11 cellular contexts compared by ENCODE assay signal in the genomic region with DNA sequence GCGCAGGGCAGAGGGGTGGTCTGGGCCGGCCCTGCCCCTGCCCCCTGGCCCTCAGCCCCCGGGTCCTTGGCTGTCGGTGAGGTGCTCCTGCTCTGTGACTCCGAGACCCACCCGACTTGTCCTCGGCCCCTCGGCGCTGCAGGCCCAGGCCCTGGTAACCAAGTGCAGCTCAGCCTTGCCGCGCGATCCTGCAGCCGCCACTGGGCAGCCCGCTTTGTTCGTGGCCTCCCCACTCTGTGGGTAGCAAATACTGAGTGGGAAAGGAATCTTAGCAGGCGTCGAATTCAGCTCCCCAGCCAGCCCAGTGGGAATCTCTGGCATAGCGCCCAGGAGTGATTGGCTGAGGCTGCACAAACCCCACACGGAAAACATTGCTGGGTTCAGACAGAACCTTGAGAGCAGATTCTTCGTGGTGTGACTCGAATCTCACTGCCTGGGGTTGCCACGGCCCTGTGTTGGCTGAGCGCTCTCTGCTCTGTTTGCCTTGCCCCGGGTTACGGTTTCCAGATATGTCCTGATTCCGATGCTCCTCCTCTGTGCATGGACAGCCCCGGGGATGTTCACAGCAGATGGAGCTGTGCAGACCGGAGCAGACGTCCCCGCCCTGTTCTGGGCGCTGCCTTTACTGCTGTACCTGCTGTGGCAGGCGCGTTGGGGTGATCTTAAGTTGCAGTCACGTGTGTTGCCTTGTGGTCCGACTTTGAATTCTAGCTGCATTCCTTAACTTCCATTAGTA. TPM values are rescaled to one million over a fixed set of nuclear protein-coding genes. Genes with fewer than 3 reads are reported as not detected.
A peak's percentile ranks its signal among the peaks of the same experiment; 100 is the strongest.
DNase-seq lines count a peak whose midpoint lies in the region; FAIRE-seq and TF ChIP-seq lines count a peak whose summit lies in the region.
"Had no signal": no experiment of that assay in that cellular context is flagged by ENCODE, and none has a peak within 500 bp of the region (broad histone marks: within the 10 kb centered on the region; RNA-seq: fewer than 3 reads in every experiment).

No MANE protein-coding gene starts in this region.

- no peaks in the 10 kb centered on the region for H3K4me1 ChIP-seq in small intestine (ENCODE audit: control insufficient read depth in 2 of 2, insufficient read depth in 1 of 2, low read depth in 1 of 2, low read length in 1 of 2)
- H3K4me1 ChIP-seq: ascending aorta had no signal

- FAIRE-seq in small intestine (lab: Jason Lieb, UNC), result no peak
- FAIRE-seq: A204.1 had no signal

- H3K4me3 ChIP-seq in foreskin fibroblast (ENCODE audit: low read depth in 1 of 2, low read length in 2 of 2) (no peak overlapping the region), small intestine (ENCODE audit: low read depth in 1 of 2, low read length in 2 of 2) (no peak overlapping the region)
- H3K4me3 ChIP-seq: ascending aorta had no signal

- 55 to 74% (median 66%) methylated on average over 29 to 35 of the region's 35 CpGs for WGBS in small intestine, 3 donors

- H3K36me3 ChIP-seq in small intestine (ENCODE audit: control insufficient read depth in 2 of 2, insufficient read depth in 2 of 2, low read length in 2 of 2), result no peaks in the 10 kb centered on the region
- H3K36me3 ChIP-seq: ascending aorta had no signal

- no peaks in the 10 kb centered on the region for H3K9me3 ChIP-seq in small intestine (ENCODE audit: control insufficient read depth, low read depth)
- H3K9me3 ChIP-seq: ascending aorta had no signal

- no peak for TF ChIP-seq CTCF in foreskin fibroblast (IDR thresholded peaks at IDR 0.05; ENCODE audit: low read depth, low read length)

- H3K27ac ChIP-seq in small intestine (ENCODE audit: low read depth in 1 of 2, low read length in 1 of 2), result no peak overlapping the region
- H3K27ac ChIP-seq: ascending aorta had no signal

- DNase-seq in NCI-H345 (lab: John Stamatoyannopoulos, UW) (peak; percentile 74), NCI-H345 treated with DMSO at 0.1 percent for 48 hours (lab: John Stamatoyannopoulos, UW; ENCODE audit: unreplicated experiment) (no peak), NCI-H69 (lab: John Stamatoyannopoulos, UW) (peak; percentile 74), foreskin fibroblast (peak; percentile 73 to 90), small intestine (peak; percentile 30), SKM-1 treated with dmso at 0.1 percent for 144 hours (lab: John Stamatoyannopoulos, UW; ENCODE audit: unreplicated experiment) (no peak), SW 1271 (lab: John Stamatoyannopoulos, UW) (no peak), middle frontal gyrus (ENCODE audit: extremely low spot score, low spot score) (no peak)
- DNase-seq: activated B cell treated with CpG ODN at 0.5 μM for 24 hours had no signal

- no peaks in the 10 kb centered on the region for H3K27me3 ChIP-seq in small intestine (ENCODE audit: control insufficient read depth in 2 of 2, insufficient read depth in 2 of 2, low read length in 2 of 2)
- H3K27me3 ChIP-seq: ascending aorta had no signal

RNA-seq across cellular contexts. Expression of a gene that starts 13.4 kb away (rescaled TPM):
- 10 to 100 TPM; 47.2 to 85.7 (median 70.5) TPM for polyA plus RNA-seq in small intestine

Comparison
In these comparisons a context has a peak if more than half of its experiments do, and no peak if none do; other contexts are left out.
1. DNase-seq: peak in NCI-H345 (single experiment), NCI-H69 (single experiment), foreskin fibroblast (2 of 2) and small intestine (single experiment); none in NCI-H345 treated with DMSO at 0.1 percent for 48 hours (single experiment), SKM-1 treated with dmso at 0.1 percent for 144 hours (single experiment), SW 1271 (0 of 2) and middle frontal gyrus (single experiment).